Comparison of ENCODE assay signal across 12 cellular contexts in the genomic region with DNA sequence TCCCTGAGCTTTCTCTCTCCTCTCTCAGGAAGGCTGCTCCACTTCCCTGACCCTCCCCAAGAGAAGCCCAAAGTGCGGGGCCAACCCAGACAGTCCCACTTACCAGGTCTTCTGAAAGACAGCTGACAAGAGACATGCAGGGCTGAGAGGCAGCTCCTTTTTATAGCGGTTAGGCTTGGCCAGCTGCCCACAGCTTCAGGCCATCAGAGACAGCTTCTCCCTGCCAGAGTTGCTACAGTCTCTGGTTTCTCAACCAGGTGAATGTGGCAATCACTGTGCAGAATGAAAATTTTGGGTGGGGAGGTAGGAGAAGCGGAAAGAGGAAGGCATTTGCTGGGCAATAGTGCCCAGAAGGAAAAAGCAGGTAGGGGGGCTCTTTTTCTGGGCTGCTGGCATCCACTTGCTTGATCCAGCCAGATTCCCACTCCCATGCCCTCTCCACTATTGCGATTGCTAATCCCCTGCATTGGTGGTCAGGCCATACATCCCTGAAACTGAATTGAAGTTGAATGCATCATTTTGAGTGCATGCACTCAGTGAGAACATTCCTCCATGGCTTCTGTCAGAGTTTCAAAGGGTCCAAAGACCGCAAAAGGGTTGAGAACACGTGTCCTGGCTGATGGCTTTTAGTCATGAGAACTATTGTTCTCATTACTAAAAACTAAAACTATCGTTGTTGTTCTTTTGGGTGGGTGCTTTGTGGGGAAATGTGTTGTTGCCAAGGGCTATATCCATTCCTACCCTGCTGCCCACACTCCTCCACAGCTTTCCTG. TPM values are rescaled to one million over a fixed set of nuclear protein-coding genes. Genes with fewer than 3 reads are reported as not detected.
A peak's percentile ranks its signal among the peaks of the same experiment; 100 is the strongest.
DNase-seq lines count a peak whose midpoint lies in the region; ATAC-seq and TF ChIP-seq lines count a peak whose summit lies in the region.
"Had no signal": no experiment of that assay in that cellular context is flagged by ENCODE, and none has a peak within 500 bp of the region (broad histone marks: within the 10 kb centered on the region; RNA-seq: fewer than 3 reads in every experiment).

A gene (minus strand): TSS at position 136 of the 773 bp plus-strand sequence. CDS start 538 bp downstream, outside the sequence.

- H3F3A ChIP-seq in PC-3 (ENCODE audit: low read length, unreplicated experiment) = no peaks in the 10 kb centered on the region

- DNase-seq in HL-60 (ENCODE audit: low read depth in 1 of 2, low spot score in 1 of 2) = peak; percentile 81 to 98
- DNase-seq in PC-3 = peak; percentile 82
- peak; percentile 93 for DNase-seq in Right ventricle myocardium inferior (ENCODE audit: missing footprints)
- peak; percentile 11 for DNase-seq in renal cortical epithelial cell (ENCODE audit: low read depth)
- no peak for DNase-seq in NCI-H1436 (lab: John Stamatoyannopoulos, UW)
- no peak for DNase-seq in activated CD4-positive, CD25-positive, alpha-beta regulatory T cell (lab: John Stamatoyannopoulos, UW)
- no peak for DNase-seq in A172 (ENCODE audit: low spot score)
- DNase-seq: activated CD4-positive, alpha-beta T cell treated with anti-CD3 and anti-CD28 coated beads for 48 hours; CD4-positive, CD25-positive, alpha-beta regulatory T cell; foreskin melanocyte had no signal

- peaks cover 29% of the 10 kb centered on the region for H3K4me1 ChIP-seq in PC-3 (ENCODE audit: insufficient read depth, low read length)

- H3K36me3 ChIP-seq in PC-3 (ENCODE audit: low read depth, low read length) = no peaks in the 10 kb centered on the region

- no peaks in the 10 kb centered on the region for H3K9me3 ChIP-seq in PC-3 (ENCODE audit: low read length)

- CTCF ChIA-PET in PC-3 (lab: Charles Lee) = no interaction called here

- no peaks in the 10 kb centered on the region for H4K20me1 ChIP-seq in PC-3 (ENCODE audit: low read length)

- H3K27me3 ChIP-seq in HL-60 (ENCODE audit: insufficient read depth, poor library complexity, severe bottlenecking) (no peaks in the 10 kb centered on the region), PC-3 (ENCODE audit: low read length) (peaks cover 21% of the 10 kb centered on the region; the same call in 1 of the 2 replicates)

- no peak within 1 kb of the TSS for H2AFZ ChIP-seq in PC-3 (ENCODE audit: low read length)

- H3K9ac ChIP-seq in PC-3 (ENCODE audit: low read length) = no peak within 1 kb of the TSS

- POLR2A ChIA-PET in PC-3 (lab: Charles Lee; ENCODE audit: unreplicated experiment) = no interaction called here

- peak within 1 kb of the TSS; percentile 88 for H3K27ac ChIP-seq in HL-60 (replicated peaks)
- no peak within 1 kb of the TSS for H3K27ac ChIP-seq in PC-3 (ENCODE audit: low read length)

- intact Hi-C loops in PC-3 (cut with micrococcal nuclease) (no loop called here), Right ventricle myocardium inferior (cut with DNase I) (no loop called here)

- H3K4me3 ChIP-seq in HL-60 (replicated peaks; ENCODE audit: insufficient read depth, low read length) = peak within 1 kb of the TSS; percentile 42
- no peak within 1 kb of the TSS for H3K4me3 ChIP-seq in PC-3 (ENCODE audit: low read length)

- H3K9me2 ChIP-seq in PC-3 (replicated peaks; ENCODE audit: low read length) = no peaks in the 10 kb centered on the region

- H3K79me2 ChIP-seq in PC-3 (ENCODE audit: low read length) = no peaks in the 10 kb centered on the region

- TF ChIP-seq CTCF in HL-60 (IDR thresholded peaks at IDR 0.05; ENCODE audit: insufficient read depth, low read length) (no peak), PC-3 (conservative IDR thresholded peaks at IDR 0.05; ENCODE audit: low read depth, low read length) (no peak)

- no TSS peak for BruUV-seq in PC-3 (replicated peaks; lab: Mats Ljungman, UMichigan)

- ATAC-seq in PC-3 = no peak
- ATAC-seq in Right ventricle myocardium inferior = peak; percentile 78
- ATAC-seq in GM21526 (IDR thresholded peaks at IDR 0.05; ENCODE audit: low FRiP score, unreplicated experiment) = no peak
- ATAC-seq: HCT116 had no signal

- H3K4me2 ChIP-seq in PC-3 (ENCODE audit: low read length) = no peak within 1 kb of the TSS

RNA-seq across cellular contexts. Expression of the gene that starts here (rescaled TPM):
- total RNA-seq in PC-3 (2014; rRNA removed) (0.29 TPM in 1 of 2 replicates, not detected in the other), Right ventricle myocardium inferior (79.9 TPM), renal cortical epithelial cell (not detected in 2 replicates)
- not detected in 2 replicates for total RNA-seq in A172 (2014; rRNA removed; shearing (Covaris generic))
- total RNA-seq: CD4-positive, CD25-positive, alpha-beta regulatory T cell had no signal

Comparison
In these comparisons a context has a peak if more than half of its experiments do, and no peak if none do; other contexts are left out.
1. RNA of the gene that starts here (total RNA-seq): 79.9 TPM in Right ventricle myocardium inferior (single experiment); 0.29 TPM in PC-3, not detected in renal cortical epithelial cell and not detected in A172; every median in the first group is over 10 times any median in the second.
2. Peak in DNase-seq in PC-3; RNA of the gene not detected or under 1 TPM.
3. Peak in DNase-seq in renal cortical epithelial cell; RNA of the gene not detected or under 1 TPM.
4. DNase-seq: peak in HL-60 (2 of 2) and Right ventricle myocardium inferior (single experiment); none in NCI-H1436 (single experiment), activated CD4-positive, CD25-positive, alpha-beta regulatory T cell (0 of 4) and A172 (single experiment).